Comparison of ENCODE assay signal across 18 cellular contexts in the genomic region with DNA sequence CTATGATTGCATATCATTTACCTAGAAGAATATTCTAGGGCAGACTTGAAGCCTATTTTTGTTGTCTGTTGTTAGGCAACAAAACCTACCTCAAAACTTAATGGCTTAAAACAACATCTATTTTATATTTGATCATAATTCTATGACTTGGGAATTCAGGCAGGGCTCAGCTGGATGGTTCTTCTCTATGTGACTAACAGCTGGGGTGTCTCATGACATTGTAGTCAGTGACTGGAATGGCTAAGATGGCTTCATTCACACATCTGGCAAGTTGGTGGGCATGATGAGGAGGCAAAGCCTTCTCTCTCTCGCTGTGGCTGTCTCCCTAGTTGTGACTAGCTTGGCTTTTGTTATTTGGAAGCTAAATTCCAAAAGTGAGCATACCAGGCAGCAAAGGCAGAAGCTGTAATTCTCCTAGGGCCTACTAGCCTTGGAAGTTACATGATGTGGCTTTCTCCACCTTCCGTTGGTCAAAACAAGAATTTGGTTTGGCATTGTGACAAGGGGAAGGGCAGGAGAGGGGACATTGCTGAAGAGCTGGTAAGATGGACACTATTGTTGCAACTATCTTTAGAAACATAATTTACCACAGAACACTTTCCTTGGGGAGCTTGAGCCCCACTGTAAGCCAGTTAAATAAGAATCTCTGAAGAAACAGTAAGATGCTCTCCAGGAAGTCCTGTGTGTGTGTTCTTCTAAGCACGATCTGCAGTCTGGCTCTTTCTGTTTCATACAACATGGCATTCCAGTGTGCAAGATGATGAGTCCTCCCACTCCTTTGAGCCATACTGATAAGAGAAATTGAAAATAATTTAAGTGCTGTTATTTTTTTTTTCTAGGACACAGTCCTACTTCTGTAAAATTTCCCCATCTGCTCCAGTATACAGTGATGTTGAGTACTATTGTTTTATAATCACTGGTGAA. TPM values are rescaled to one million over a fixed set of nuclear protein-coding genes. Genes with fewer than 3 reads are reported as not detected.
A peak's percentile ranks its signal among the peaks of the same experiment; 100 is the strongest.
DNase-seq lines count a peak whose midpoint lies in the region; ATAC-seq and TF ChIP-seq lines count a peak whose summit lies in the region.
"Had no signal": no experiment of that assay in that cellular context is flagged by ENCODE, and none has a peak within 500 bp of the region (broad histone marks: within the 10 kb centered on the region; RNA-seq: fewer than 3 reads in every experiment).

No MANE protein-coding gene starts in this region.

- peaks cover 7 to 14% of the 10 kb centered on the region in 2 donors for H3K9me3 Mint-ChIP-seq in activated T-cell treated with anti-CD3 and anti-CD28 coated beads, Interleukin-2, amount 50 U/mL, for 72 hours
- peaks cover 12% of the 10 kb centered on the region for H3K9me3 Mint-ChIP-seq in activated T-cell treated with anti-CD3 and anti-CD28 coated beads, Interleukin-2, amount 50 U/mL, for 24 hours
- H3K9me3 Mint-ChIP-seq in stimulated activated effector memory CD8-positive, alpha-beta T cell treated with anti-CD3 and anti-CD28 coated beads, Interleukin-12 subunit alpha, Interleukin-12 subunit beta, amount 100 ng/mL, for 72 hours, result peaks cover 5% of the 10 kb centered on the region
- peaks cover 23% of the 10 kb centered on the region for H3K9me3 Mint-ChIP-seq in T-helper 2 cell treated with Interferon-gamma antibody and Interleukin-4, amounts not matched to agents 5 μg/mL and 100 μg/mL, for 36 hours

- H3K4me3 ChIP-seq in cardiac fibroblast (replicated peaks in 1 of 2; ENCODE audit: low read depth in 2 of 2, low read length in 2 of 2), result no peak overlapping the region
- H3K4me3 ChIP-seq: A549, HAP-1 had no signal

- H3K27me3 Mint-ChIP-seq in activated T-cell treated with anti-CD3 and anti-CD28 coated beads, Interleukin-2, amount 50 U/mL, for 72 hours (ENCODE audit: low read depth), result no peaks in the 10 kb centered on the region
- H3K27me3 Mint-ChIP-seq in activated T-cell treated with anti-CD3 and anti-CD28 coated beads, Interleukin-2, amount 50 U/mL, for 24 hours, result no peaks in the 10 kb centered on the region
- H3K27me3 Mint-ChIP-seq in T-helper 2 cell treated with Interferon-gamma antibody and Interleukin-4, amounts not matched to agents 5 μg/mL and 100 μg/mL, for 36 hours (ENCODE audit: low read depth), result no peaks in the 10 kb centered on the region
- H3K27me3 Mint-ChIP-seq: stimulated activated naive B cell treated with anti-CD40 and anti-IgM and Interleukin-4, amounts not matched to agents 10 μg/mL and 1 μg/mL and 100 μg/mL, for 72 hours had no signal

- H3K27ac Mint-ChIP-seq in activated T-cell treated with anti-CD3 and anti-CD28 coated beads, Interleukin-2, amount 50 U/mL, for 72 hours, result peak overlapping the region; percentile 23
- no peak overlapping the region for H3K27ac Mint-ChIP-seq in activated T-cell treated with anti-CD3 and anti-CD28 coated beads, Interleukin-2, amount 50 U/mL, for 24 hours
- peak overlapping the region; percentile 23 for H3K27ac Mint-ChIP-seq in stimulated activated effector memory CD8-positive, alpha-beta T cell treated with anti-CD3 and anti-CD28 coated beads, Interleukin-12 subunit alpha, Interleukin-12 subunit beta, amount 100 ng/mL, for 72 hours
- H3K27ac Mint-ChIP-seq in T-helper 2 cell treated with Interferon-gamma antibody and Interleukin-4, amounts not matched to agents 5 μg/mL and 100 μg/mL, for 36 hours, result no peak overlapping the region
- H3K27ac Mint-ChIP-seq: stimulated activated naive B cell treated with anti-CD40 and anti-IgM and Interleukin-4, amounts not matched to agents 10 μg/mL and 1 μg/mL and 100 μg/mL, for 72 hours had no signal

- H3K36me3 Mint-ChIP-seq in activated T-cell treated with anti-CD3 and anti-CD28 coated beads, Interleukin-2, amount 50 U/mL, for 72 hours (ENCODE audit: insufficient read depth in 2 of 2), result peaks cover 16 to 27% of the 10 kb centered on the region in 2 donors
- H3K36me3 Mint-ChIP-seq in activated T-cell treated with anti-CD3 and anti-CD28 coated beads, Interleukin-2, amount 50 U/mL, for 24 hours (ENCODE audit: low read depth), result peaks cover 22% of the 10 kb centered on the region
- no peaks in the 10 kb centered on the region for H3K36me3 Mint-ChIP-seq in stimulated activated effector memory CD8-positive, alpha-beta T cell treated with anti-CD3 and anti-CD28 coated beads, Interleukin-12 subunit alpha, Interleukin-12 subunit beta, amount 100 ng/mL, for 72 hours
- peaks cover 39% of the 10 kb centered on the region for H3K36me3 Mint-ChIP-seq in T-helper 2 cell treated with Interferon-gamma antibody and Interleukin-4, amounts not matched to agents 5 μg/mL and 100 μg/mL, for 36 hours (ENCODE audit: low read depth)

- ATAC-seq in activated T-cell treated with anti-CD3 and anti-CD28 coated beads, Interleukin-2, amount 50 U/mL, for 72 hours (replicated peaks in 1 of 2), result no peak
- ATAC-seq in stimulated activated effector memory CD8-positive, alpha-beta T cell treated with anti-CD3 and anti-CD28 coated beads, Interleukin-12 subunit alpha, Interleukin-12 subunit beta, amount 100 ng/mL, for 72 hours, result no peak
- no peak for ATAC-seq in HG03135 (IDR thresholded peaks at IDR 0.05; ENCODE audit: unreplicated experiment)
- ATAC-seq: A549; esophagus mucosa; stimulated activated naive B cell treated with anti-CD40 and anti-IgM and Interleukin-4, amounts not matched to agents 10 μg/mL and 1 μg/mL and 100 μg/mL, for 72 hours had no signal

- no peak for TF ChIP-seq CTCF in cardiac fibroblast (IDR thresholded peaks at IDR 0.05; ENCODE audit: low read depth, low read length)

- no peak for DNase-seq in activated T-cell treated with anti-CD3 and anti-CD28 coated beads, Interleukin-2, amount 50 U/mL, for 72 hours
- no peak for DNase-seq in activated T-cell treated with anti-CD3 and anti-CD28 coated beads, Interleukin-2, amount 50 U/mL, for 24 hours
- peak; percentile 74 for DNase-seq in SKM-1 (lab: John Stamatoyannopoulos, UW; ENCODE audit: unreplicated experiment)
- DNase-seq in cardiac fibroblast (ENCODE audit: low read depth in 2 of 2), result peak; percentile 67 to 79
- no peak for DNase-seq in stimulated activated effector memory CD8-positive, alpha-beta T cell treated with anti-CD3 and anti-CD28 coated beads, Interleukin-12 subunit alpha, Interleukin-12 subunit beta, amount 100 ng/mL, for 72 hours (ENCODE audit: low spot score in 2 of 2)
- no peak for DNase-seq in kidney tubule cell (ENCODE audit: low spot score)
- DNase-seq in T-helper 2 cell treated with Interferon-gamma antibody and Interleukin-4, amounts not matched to agents 5 μg/mL and 100 μg/mL, for 36 hours (ENCODE audit: low spot score), result no peak
- DNase-seq: activated gamma-delta T cell; COR-L47; GDM1; kidney; midbrain; stimulated activated naive B cell treated with anti-CD40 and anti-IgM and Interleukin-4, amounts not matched to agents 10 μg/mL and 1 μg/mL and 100 μg/mL, for 72 hours; WERI-Rb-1 had no signal

- peaks cover 8% of the 10 kb centered on the region for H3K4me1 Mint-ChIP-seq in activated T-cell treated with anti-CD3 and anti-CD28 coated beads, Interleukin-2, amount 50 U/mL, for 72 hours (ENCODE audit: low read depth)
- H3K4me1 Mint-ChIP-seq in activated T-cell treated with anti-CD3 and anti-CD28 coated beads, Interleukin-2, amount 50 U/mL, for 24 hours (ENCODE audit: low read depth), result peaks cover 12% of the 10 kb centered on the region
- no peaks in the 10 kb centered on the region for H3K4me1 Mint-ChIP-seq in stimulated activated effector memory CD8-positive, alpha-beta T cell treated with anti-CD3 and anti-CD28 coated beads, Interleukin-12 subunit alpha, Interleukin-12 subunit beta, amount 100 ng/mL, for 72 hours
- H3K4me1 Mint-ChIP-seq in T-helper 2 cell treated with Interferon-gamma antibody and Interleukin-4, amounts not matched to agents 5 μg/mL and 100 μg/mL, for 36 hours (ENCODE audit: low read depth), result peaks cover 14% of the 10 kb centered on the region

- H3K4me3 Mint-ChIP-seq in activated T-cell treated with anti-CD3 and anti-CD28 coated beads, Interleukin-2, amount 50 U/mL, for 72 hours, result no peak overlapping the region
- H3K4me3 Mint-ChIP-seq in activated T-cell treated with anti-CD3 and anti-CD28 coated beads, Interleukin-2, amount 50 U/mL, for 24 hours, result no peak overlapping the region
- H3K4me3 Mint-ChIP-seq in stimulated activated effector memory CD8-positive, alpha-beta T cell treated with anti-CD3 and anti-CD28 coated beads, Interleukin-12 subunit alpha, Interleukin-12 subunit beta, amount 100 ng/mL, for 72 hours, result no peak overlapping the region
- no peak overlapping the region for H3K4me3 Mint-ChIP-seq in T-helper 2 cell treated with Interferon-gamma antibody and Interleukin-4, amounts not matched to agents 5 μg/mL and 100 μg/mL, for 36 hours
- H3K4me3 Mint-ChIP-seq: stimulated activated naive B cell treated with anti-CD40 and anti-IgM and Interleukin-4, amounts not matched to agents 10 μg/mL and 1 μg/mL and 100 μg/mL, for 72 hours had no signal

RNA-seq across cellular contexts. Expression of a gene that starts 39.5 kb away (rescaled TPM):
- 10 to 100 TPM; 42.9 to 69.1 TPM for total RNA-seq in activated T-cell treated with anti-CD3 and anti-CD28 coated beads, Interleukin-2, amount 50 U/mL, for 72 hours

RNA-seq across cellular contexts. Expression of a gene that starts 53.4 kb away (rescaled TPM):
- 100 to 1,000 TPM; 100 to 104 TPM for total RNA-seq in activated T-cell treated with anti-CD3 and anti-CD28 coated beads, Interleukin-2, amount 50 U/mL, for 72 hours

Comparison
In these comparisons a context has a peak if more than half of its experiments do, and no peak if none do; other contexts are left out.
1. H3K27ac Mint-ChIP-seq: peak in activated T-cell treated with anti-CD3 and anti-CD28 coated beads, Interleukin-2, amount 50 U/mL, for 72 hours (single experiment) and stimulated activated effector memory CD8-positive, alpha-beta T cell treated with anti-CD3 and anti-CD28 coated beads, Interleukin-12 subunit alpha, Interleukin-12 subunit beta, amount 100 ng/mL, for 72 hours (single experiment); none in activated T-cell treated with anti-CD3 and anti-CD28 coated beads, Interleukin-2, amount 50 U/mL, for 24 hours (single experiment) and T-helper 2 cell treated with Interferon-gamma antibody and Interleukin-4, amounts not matched to agents 5 μg/mL and 100 μg/mL, for 36 hours (single experiment).
2. DNase-seq: peak in SKM-1 (single experiment) and cardiac fibroblast (2 of 2); none in activated T-cell treated with anti-CD3 and anti-CD28 coated beads, Interleukin-2, amount 50 U/mL, for 72 hours (0 of 2), activated T-cell treated with anti-CD3 and anti-CD28 coated beads, Interleukin-2, amount 50 U/mL, for 24 hours (single experiment), stimulated activated effector memory CD8-positive, alpha-beta T cell treated with anti-CD3 and anti-CD28 coated beads, Interleukin-12 subunit alpha, Interleukin-12 subunit beta, amount 100 ng/mL, for 72 hours (0 of 2), kidney tubule cell (single experiment) and T-helper 2 cell treated with Interferon-gamma antibody and Interleukin-4, amounts not matched to agents 5 μg/mL and 100 μg/mL, for 36 hours (single experiment).